1 cellular context compared by ENCODE assay signal in genomic region chr3:53160335-53160659, GRCh38.
TF ChIP-seq lines count a peak whose summit lies in the region.

No MANE protein-coding gene starts in this region.

TF ChIP-seq in SK-N-SH, 30 proteins besides CTCF, POLR2A, EP300 and RAD21 (continued from another document):
- TF ChIP-seq REST (IDR thresholded peaks at IDR 0.05; ENCODE audit: low read depth, low read length) (no peak), SIN3A (IDR thresholded peaks at IDR 0.05; ENCODE audit: borderline replicate concordance, low read depth, low read length) (no peak), EZH2phosphoT487 (IDR thresholded peaks at IDR 0.05; ENCODE audit: borderline replicate concordance, low read depth) (no peak), POLR2AphosphoS5 (IDR thresholded peaks at IDR 0.05; ENCODE audit: low read depth, low read length) (no peak), JUND (IDR thresholded peaks at IDR 0.05) (no peak), ZBTB33 (IDR thresholded peaks at IDR 0.05; ENCODE audit: borderline replicate concordance, low read depth) (no peak), YY1 (IDR thresholded peaks at IDR 0.05; ENCODE audit: low read depth) (no peak)
